8 cellular contexts compared by ENCODE assay signal in the genomic region with DNA sequence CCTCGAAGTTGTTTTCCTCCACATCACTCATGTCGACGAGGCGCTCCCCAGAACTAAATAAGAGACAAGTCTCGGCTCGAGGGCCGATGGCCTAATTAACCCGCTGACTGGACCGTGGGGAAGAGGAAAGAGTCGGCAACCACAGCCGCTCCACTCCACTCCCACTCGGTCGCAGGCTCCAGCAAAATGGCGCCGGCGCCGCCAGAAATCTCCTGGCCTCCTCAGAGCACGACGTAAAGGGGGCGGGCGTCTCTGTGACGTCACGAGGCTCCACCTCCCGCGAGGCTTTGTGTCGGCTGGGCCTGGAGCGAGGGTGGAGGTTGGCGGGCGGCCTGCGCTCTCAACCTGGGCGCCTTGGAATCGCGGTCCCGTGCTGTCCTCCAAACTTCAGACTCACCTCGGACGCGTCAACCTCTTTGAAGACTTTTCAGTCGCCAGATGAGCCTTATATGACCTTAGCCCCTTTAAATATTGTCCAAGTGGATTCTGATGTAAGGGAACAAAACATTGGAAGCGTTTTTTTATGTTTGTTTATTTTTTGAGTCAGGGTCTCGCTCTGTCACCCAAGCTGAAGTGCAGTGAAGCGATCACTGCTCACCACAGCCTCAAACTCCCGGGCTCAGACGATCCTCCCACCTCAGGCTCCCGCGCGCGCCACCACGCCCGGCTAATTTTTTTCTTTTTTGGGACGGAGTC. TPM values are rescaled to one million over a fixed set of nuclear protein-coding genes. Genes with fewer than 3 reads are reported as not detected.
DNase-seq lines count a peak whose midpoint lies in the region; ATAC-seq and TF ChIP-seq lines count a peak whose summit lies in the region.

A gene (minus strand): TSS at position 188 of the 696 bp plus-strand sequence. CDS start 157 bp downstream, at position 31.

- TF ChIP-seq CTCF in WERI-Rb-1 (IDR thresholded peaks at IDR 0.05; ENCODE audit: low read depth, low read length) (no peak), breast epithelium (IDR thresholded peaks at IDR 0.05) (peak in 1 of 3 donors; percentile 9)

- peak within 1 kb of the TSS; percentile 100 for H3K4me3 ChIP-seq in WERI-Rb-1 (ENCODE audit: low read depth, low read length)
- H3K4me3 ChIP-seq in breast epithelium, result peak within 1 kb of the TSS; percentile 85 to 98 (median 96)
- H3K4me3 ChIP-seq in iPS-18c (ENCODE audit: insufficient read depth, low read depth, low read length), result peak within 1 kb of the TSS; percentile 96
- peak within 1 kb of the TSS; percentile 93 to 97 (median 95) for H3K4me3 ChIP-seq in skeletal muscle tissue (ENCODE audit: low read length in 3 of 3)

- ATAC-seq in GM18909 (IDR thresholded peaks at IDR 0.05; ENCODE audit: poor library complexity, unreplicated experiment) (peak; percentile 96), HG03159 (IDR thresholded peaks at IDR 0.05; ENCODE audit: unreplicated experiment) (peak; percentile 85)

- peaks cover 26% of the 10 kb centered on the region for H3K36me3 ChIP-seq in WERI-Rb-1
- no peaks in the 10 kb centered on the region for H3K36me3 ChIP-seq in breast epithelium
- peaks cover 0 to 6% (median 0%) of the 10 kb centered on the region in 3 donors for H3K36me3 ChIP-seq in skeletal muscle tissue (ENCODE audit: control insufficient read depth in 3 of 3, insufficient read depth in 3 of 3, low read length in 3 of 3)

- H3K4me1 ChIP-seq in breast epithelium (peaks cover 0 to 5% of the 10 kb centered on the region in 2 donors), skeletal muscle tissue (ENCODE audit: control insufficient read depth in 3 of 3, insufficient read depth in 3 of 3, low read length in 3 of 3) (peaks cover 4 to 10% (median 9%) of the 10 kb centered on the region in 3 donors)

- DNase-seq in AG08395 (ENCODE audit: low spot score), result peak; percentile 97
- DNase-seq in NCI-H2227 (lab: John Stamatoyannopoulos, UW; ENCODE audit: unreplicated experiment), result peak; percentile 96
- DNase-seq in WERI-Rb-1, result peak; percentile 97
- DNase-seq in breast epithelium (ENCODE audit: low spot score in 2 of 2), result peak; percentile 96 to 98

- peak; percentile 93 for TF ChIP-seq POLR2A in breast epithelium (IDR thresholded peaks at IDR 0.05)

- no peaks in the 10 kb centered on the region for H3K27me3 ChIP-seq in WERI-Rb-1 (ENCODE audit: insufficient read depth, low read depth, severe bottlenecking)
- no peaks in the 10 kb centered on the region for H3K27me3 ChIP-seq in breast epithelium
- H3K27me3 ChIP-seq in skeletal muscle tissue (ENCODE audit: control insufficient read depth in 3 of 3, insufficient read depth in 3 of 3, low read length in 3 of 3), result no peaks in the 10 kb centered on the region

- H3K9me3 ChIP-seq in WERI-Rb-1 (ENCODE audit: severe bottlenecking) (no peaks in the 10 kb centered on the region), breast epithelium (no peaks in the 10 kb centered on the region), iPS-18c (ENCODE audit: control insufficient read depth, insufficient read depth, low read length) (no peaks in the 10 kb centered on the region), skeletal muscle tissue (ENCODE audit: control insufficient read depth in 3 of 3, low read length in 3 of 3) (no peaks in the 10 kb centered on the region)

- intact Hi-C loops in breast epithelium (cut with DNase I; ENCODE audit: low total_unique reads), result no loop called here

- peak within 1 kb of the TSS; percentile 98 to 100 (median 99) for H3K9ac ChIP-seq in skeletal muscle tissue (ENCODE audit: low read depth in 1 of 3, low read length in 3 of 3)

- H3K27ac ChIP-seq in WERI-Rb-1, result peak within 1 kb of the TSS; percentile 97
- H3K27ac ChIP-seq in breast epithelium, result peak within 1 kb of the TSS; percentile 96 to 100
- peak within 1 kb of the TSS; percentile 99 for H3K27ac ChIP-seq in skeletal muscle tissue (ENCODE audit: low read depth, low read length)

RNA-seq across cellular contexts. Expression of the gene that starts here (rescaled TPM):
- total RNA-seq in breast epithelium (10 to 100 TPM; 40.3 to 72.9 (median 46.2) TPM), skeletal muscle tissue (33.9 TPM)

Comparison
In these comparisons a context has a peak if more than half of its experiments do, and no peak if none do; other contexts are left out.
1. Peak in every context shown above with its lines: DNase-seq, ATAC-seq, H3K4me3 ChIP-seq and H3K27ac ChIP-seq.